ENCODE assay signal across 8 cellular contexts in genomic region chr11:2929880-2930704, GRCh38. TPM values are rescaled to one million over a fixed set of nuclear protein-coding genes. Genes with fewer than 3 reads are reported as not detected.
DNase-seq lines count a peak whose midpoint lies in the region; ATAC-seq and TF ChIP-seq lines count a peak whose summit lies in the region.

No MANE protein-coding gene starts in this region.

- H3K9me3 ChIP-seq in CD4-positive, alpha-beta T cell (ENCODE audit: control insufficient read depth, low read length) = no peaks in the 10 kb centered on the region

- no peak for TF ChIP-seq CTCF in CD4-positive, alpha-beta T cell (IDR thresholded peaks at IDR 0.05)

- CTCF ChIA-PET in CD4-positive, alpha-beta T cell (lab: Charles Lee) = interaction anchor here (0.5 to 2.4 kb wide), 6 partner anchors 10 to 398 kb away, joined by 3 to 17 read pairs (median 5); no protein-coding TSS in a partner anchor

- POLR2A ChIA-PET in CD4-positive, alpha-beta T cell (lab: Charles Lee) = interaction anchor here (1.2 to 2.4 kb wide), 3 partner anchors 15 to 84 kb away, joined by 4 to 11 read pairs (median 7); no protein-coding TSS in a partner anchor

- no peak for ATAC-seq in CD4-positive, alpha-beta T cell (ENCODE audit: poor library complexity)
- ATAC-seq in GM19452 (IDR thresholded peaks at IDR 0.05; ENCODE audit: unreplicated experiment) = peak; percentile 42
- peak; percentile 17 to 25 for ATAC-seq in left cardiac atrium
- peak; percentile 20 for ATAC-seq in sciatic nerve
- ATAC-seq in HG03571 (IDR thresholded peaks at IDR 0.05; ENCODE audit: unreplicated experiment) = no peak

- intact Hi-C loops in CD4-positive, alpha-beta T cell (cut with DNase I, micrococcal nuclease) = loop anchor here in 1 of 2 experiments (1.0 to 2.0 kb wide), 2 partner anchors 161 to 397 kb away; no protein-coding TSS in a partner anchor
- intact Hi-C loops in activated T-helper 1 cell treated with anti-CD3 and anti-CD28 coated beads, Interleukin-12 subunit alpha, Interleukin-12 subunit beta, Interleukin-2, Interleukin-4 antibody, amounts not matched to agents 30 ng/mL and 10 ng/mL and 1 ng/mL, durations not matched to agents 14 hours and 24 hours and 36 hours (cut with micrococcal nuclease) = loop anchor here (1.0 to 2.0 kb wide), 9 partner anchors 28 to 530 kb away; partner anchors contain the start of genes CDKN1C, NAP1L4 and TSSC4
- intact Hi-C loops in left cardiac atrium (cut with DNase I) (no loop called here), sciatic nerve (cut with DNase I) (no loop called here)

- H3K27me3 ChIP-seq in CD4-positive, alpha-beta T cell (ENCODE audit: control insufficient read depth, insufficient read depth, low read length) = peaks cover 21% of the 10 kb centered on the region

- peaks cover 24% of the 10 kb centered on the region for H3K4me1 Mint-ChIP-seq in CD4-positive, alpha-beta T cell (ENCODE audit: low read depth)
- H3K4me1 Mint-ChIP-seq in activated T-helper 1 cell treated with anti-CD3 and anti-CD28 coated beads, Interleukin-12 subunit alpha, Interleukin-12 subunit beta, Interleukin-2, Interleukin-4 antibody, amounts not matched to agents 30 ng/mL and 10 ng/mL and 1 ng/mL, durations not matched to agents 14 hours and 24 hours and 36 hours (ENCODE audit: low read depth) = peaks cover 15% of the 10 kb centered on the region

- no peaks in the 10 kb centered on the region for H3K9me3 Mint-ChIP-seq in CD4-positive, alpha-beta T cell
- no peaks in the 10 kb centered on the region for H3K9me3 Mint-ChIP-seq in activated T-helper 1 cell treated with anti-CD3 and anti-CD28 coated beads, Interleukin-12 subunit alpha, Interleukin-12 subunit beta, Interleukin-2, Interleukin-4 antibody, amounts not matched to agents 30 ng/mL and 10 ng/mL and 1 ng/mL, durations not matched to agents 14 hours and 24 hours and 36 hours

- peak in 1 of 10 experiments; percentile 21 for DNase-seq in CD4-positive, alpha-beta T cell
- DNase-seq in NCI-H1092 (lab: John Stamatoyannopoulos, UW) = peak; percentile 23
- no peak for DNase-seq in activated T-helper 1 cell treated with anti-CD3 and anti-CD28 coated beads, Interleukin-12 subunit alpha, Interleukin-12 subunit beta, Interleukin-2, Interleukin-4 antibody, amounts not matched to agents 30 ng/mL and 10 ng/mL and 1 ng/mL, durations not matched to agents 14 hours and 24 hours and 36 hours (ENCODE audit: low spot score)
- no peak for DNase-seq in left cardiac atrium
- no peak for DNase-seq in sciatic nerve (ENCODE audit: low spot score)
- DNase-seq in NCI-H2107 (lab: John Stamatoyannopoulos, UW) = no peak

- no peaks in the 10 kb centered on the region for H3K36me3 Mint-ChIP-seq in CD4-positive, alpha-beta T cell (ENCODE audit: low read depth)
- H3K36me3 Mint-ChIP-seq in activated T-helper 1 cell treated with anti-CD3 and anti-CD28 coated beads, Interleukin-12 subunit alpha, Interleukin-12 subunit beta, Interleukin-2, Interleukin-4 antibody, amounts not matched to agents 30 ng/mL and 10 ng/mL and 1 ng/mL, durations not matched to agents 14 hours and 24 hours and 36 hours (ENCODE audit: low read depth) = no peaks in the 10 kb centered on the region

- peak overlapping the region; percentile 85 for H3K4me3 Mint-ChIP-seq in CD4-positive, alpha-beta T cell
- peak overlapping the region; percentile 78 for H3K4me3 Mint-ChIP-seq in activated T-helper 1 cell treated with anti-CD3 and anti-CD28 coated beads, Interleukin-12 subunit alpha, Interleukin-12 subunit beta, Interleukin-2, Interleukin-4 antibody, amounts not matched to agents 30 ng/mL and 10 ng/mL and 1 ng/mL, durations not matched to agents 14 hours and 24 hours and 36 hours

- no peak overlapping the region for H3K27ac Mint-ChIP-seq in CD4-positive, alpha-beta T cell
- H3K27ac Mint-ChIP-seq in activated T-helper 1 cell treated with anti-CD3 and anti-CD28 coated beads, Interleukin-12 subunit alpha, Interleukin-12 subunit beta, Interleukin-2, Interleukin-4 antibody, amounts not matched to agents 30 ng/mL and 10 ng/mL and 1 ng/mL, durations not matched to agents 14 hours and 24 hours and 36 hours = peak overlapping the region; percentile 89

- H3K27me3 Mint-ChIP-seq in CD4-positive, alpha-beta T cell = peaks cover 30% of the 10 kb centered on the region
- H3K27me3 Mint-ChIP-seq in activated T-helper 1 cell treated with anti-CD3 and anti-CD28 coated beads, Interleukin-12 subunit alpha, Interleukin-12 subunit beta, Interleukin-2, Interleukin-4 antibody, amounts not matched to agents 30 ng/mL and 10 ng/mL and 1 ng/mL, durations not matched to agents 14 hours and 24 hours and 36 hours (ENCODE audit: insufficient read depth) = peaks cover 12% of the 10 kb centered on the region

- no peak overlapping the region for H3K27ac ChIP-seq in CD4-positive, alpha-beta T cell (ENCODE audit: low read depth, low read length)

RNA-seq across cellular contexts. Expression of gene PHLDA2, which starts 0.9 kb away (rescaled TPM):
- total RNA-seq in CD4-positive, alpha-beta T cell = 1 to 10 TPM; 1.1 to 1.3 TPM
- 25.7 and 28.0 TPM in 2 replicates for total RNA-seq in activated T-helper 1 cell treated with anti-CD3 and anti-CD28 coated beads, Interleukin-12 subunit alpha, Interleukin-12 subunit beta, Interleukin-2, Interleukin-4 antibody, amounts not matched to agents 30 ng/mL and 10 ng/mL and 1 ng/mL, durations not matched to agents 14 hours and 24 hours and 36 hours
- total RNA-seq in left cardiac atrium = 1 to 10 TPM; 2.2 to 3.4 TPM
- 7.5 TPM for total RNA-seq in sciatic nerve

RNA-seq across cellular contexts. Expression of gene CDKN1C, which starts 44.5 kb away (rescaled TPM):
- 1 to 10 TPM; 1.9 to 2.5 TPM for total RNA-seq in CD4-positive, alpha-beta T cell
- 3.1 and 3.9 TPM in 2 replicates for total RNA-seq in activated T-helper 1 cell treated with anti-CD3 and anti-CD28 coated beads, Interleukin-12 subunit alpha, Interleukin-12 subunit beta, Interleukin-2, Interleukin-4 antibody, amounts not matched to agents 30 ng/mL and 10 ng/mL and 1 ng/mL, durations not matched to agents 14 hours and 24 hours and 36 hours
- total RNA-seq in left cardiac atrium = 10 to 100 TPM; 23.3 to 44.2 TPM
- total RNA-seq in sciatic nerve = 186 TPM

Comparison
In these comparisons a context has a peak if more than half of its experiments do, and no peak if none do; other contexts are left out.
1. ATAC-seq: peak in GM19452 (single experiment), left cardiac atrium (2 of 2) and sciatic nerve (single experiment); none in CD4-positive, alpha-beta T cell (single experiment) and HG03571 (single experiment).